In the genomic region with DNA sequence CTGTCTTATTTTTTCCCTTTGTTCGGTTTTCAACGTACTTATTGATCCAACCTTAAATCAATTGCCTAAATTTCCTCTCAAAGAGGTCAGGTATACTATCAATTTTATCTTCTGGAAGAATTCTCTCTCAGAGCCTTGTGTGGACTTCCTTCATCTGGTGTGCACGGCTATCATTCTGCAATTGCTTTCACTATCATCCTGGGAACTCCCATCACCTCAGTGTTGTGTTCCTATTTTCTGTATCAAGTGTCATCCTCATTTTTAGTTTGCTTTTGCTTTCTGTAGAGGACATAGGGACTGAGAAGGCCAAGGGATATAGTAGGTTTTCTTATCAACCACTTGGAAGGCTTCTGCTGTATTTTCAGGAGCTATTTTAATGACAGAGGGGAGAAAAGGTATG, we compare ENCODE assay signal across 10 cellular contexts. TPM values are rescaled to one million over a fixed set of nuclear protein-coding genes. Genes with fewer than 3 reads are reported as not detected.
A peak's percentile ranks its signal among the peaks of the same experiment; 100 is the strongest.
DNase-seq lines count a peak whose midpoint lies in the region; ATAC-seq and TF ChIP-seq lines count a peak whose summit lies in the region.
"Had no signal": no experiment of that assay in that cellular context is flagged by ENCODE, and none has a peak within 500 bp of the region (broad histone marks: within the 10 kb centered on the region; RNA-seq: fewer than 3 reads in every experiment).

No MANE protein-coding gene starts in this region.

- CTCF ChIA-PET in activated CD8-positive, alpha-beta T cell treated with anti-CD3 and anti-CD28 coated beads for 36 hours (lab: Charles Lee), result interaction anchor here (0.6 to 4.0 kb wide), 5 partner anchors 12 to 615 kb away, joined by 3 to 19 read pairs (median 5); no protein-coding TSS in a partner anchor

- H3K36me3 Mint-ChIP-seq in activated CD4-positive, alpha-beta T cell treated with anti-CD3 and anti-CD28 coated beads, Interleukin-2, amount 10 ng/mL, durations not matched to agents 24 days and 14 days (ENCODE audit: low read depth), result peaks cover 20% of the 10 kb centered on the region
- H3K36me3 Mint-ChIP-seq in activated CD8-positive, alpha-beta T cell treated with anti-CD3 and anti-CD28 coated beads for 36 hours (ENCODE audit: low read depth), result peaks cover 12% of the 10 kb centered on the region

- H3K27ac Mint-ChIP-seq in activated CD4-positive, alpha-beta T cell treated with anti-CD3 and anti-CD28 coated beads, Interleukin-2, amount 10 ng/mL, durations not matched to agents 24 days and 14 days, result peak overlapping the region; percentile 71
- H3K27ac Mint-ChIP-seq in activated CD8-positive, alpha-beta T cell treated with anti-CD3 and anti-CD28 coated beads for 36 hours, result peak overlapping the region; percentile 83

- TF ChIP-seq CTCF in activated CD8-positive, alpha-beta T cell treated with anti-CD3 and anti-CD28 coated beads for 36 hours (IDR thresholded peaks at IDR 0.05), result no peak
- TF ChIP-seq CTCF in left lung (IDR thresholded peaks at IDR 0.05) (no peak), tibial artery (IDR thresholded peaks at IDR 0.05) (no peak)

- H3K4me1 ChIP-seq in left lung (peaks cover 44 to 100% of the 10 kb centered on the region in 2 donors), tibial artery (peaks cover 3 to 61% (median 42%) of the 10 kb centered on the region in 4 donors)

- peak; percentile 70 for DNase-seq in activated CD4-positive, alpha-beta T cell treated with anti-CD3 and anti-CD28 coated beads, Interleukin-2, amount 10 ng/mL, durations not matched to agents 24 days and 14 days
- DNase-seq in activated CD4-positive, alpha-beta T cell treated with anti-CD3 and anti-CD28 coated beads, Interleukin-2, amount 50 U/mL, for 4 hours, result no peak
- DNase-seq in activated CD8-positive, alpha-beta T cell treated with anti-CD3 and anti-CD28 coated beads for 36 hours, result no peak
- DNase-seq in left lung (no peak), tibial artery (no peak), head of caudate nucleus (no peak), SW 1271 (lab: John Stamatoyannopoulos, UW) (no peak)
- DNase-seq: NCI-H1417, substantia nigra had no signal

- peak overlapping the region; percentile 63 to 96 for H3K27ac ChIP-seq in left lung
- H3K27ac ChIP-seq in tibial artery, result peak overlapping the region; percentile 60 to 93

- H3K4me3 Mint-ChIP-seq in activated CD4-positive, alpha-beta T cell treated with anti-CD3 and anti-CD28 coated beads, Interleukin-2, amount 10 ng/mL, durations not matched to agents 24 days and 14 days, result peak overlapping the region; percentile 61
- H3K4me3 Mint-ChIP-seq in activated CD8-positive, alpha-beta T cell treated with anti-CD3 and anti-CD28 coated beads for 36 hours, result peak overlapping the region; percentile 62

- no peaks in the 10 kb centered on the region for H3K9me3 ChIP-seq in left lung
- H3K9me3 ChIP-seq in tibial artery, result no peaks in the 10 kb centered on the region

- H3K4me3 ChIP-seq in left lung (no peak overlapping the region), tibial artery (no peak overlapping the region)

- H3K9me3 Mint-ChIP-seq in activated CD4-positive, alpha-beta T cell treated with anti-CD3 and anti-CD28 coated beads, Interleukin-2, amount 10 ng/mL, durations not matched to agents 24 days and 14 days, result no peaks in the 10 kb centered on the region
- H3K9me3 Mint-ChIP-seq in activated CD8-positive, alpha-beta T cell treated with anti-CD3 and anti-CD28 coated beads for 36 hours, result no peaks in the 10 kb centered on the region

- H3K4me1 Mint-ChIP-seq in activated CD4-positive, alpha-beta T cell treated with anti-CD3 and anti-CD28 coated beads, Interleukin-2, amount 10 ng/mL, durations not matched to agents 24 days and 14 days, result peaks cover 51% of the 10 kb centered on the region
- H3K4me1 Mint-ChIP-seq in activated CD8-positive, alpha-beta T cell treated with anti-CD3 and anti-CD28 coated beads for 36 hours (ENCODE audit: low read depth), result peaks cover 73% of the 10 kb centered on the region

- ATAC-seq in activated CD8-positive, alpha-beta T cell treated with anti-CD3 and anti-CD28 coated beads for 36 hours, result no peak
- ATAC-seq in left lung (no peak), GM19023 (IDR thresholded peaks at IDR 0.05; ENCODE audit: unreplicated experiment) (no peak)

- H3K27me3 ChIP-seq in left lung, result no peaks in the 10 kb centered on the region
- no peaks in the 10 kb centered on the region for H3K27me3 ChIP-seq in tibial artery

- H3K36me3 ChIP-seq in left lung (peaks cover 0 to 25% of the 10 kb centered on the region in 2 donors), tibial artery (peaks cover 7 to 25% (median 22%) of the 10 kb centered on the region in 3 donors)

- H3K27me3 Mint-ChIP-seq in activated CD4-positive, alpha-beta T cell treated with anti-CD3 and anti-CD28 coated beads, Interleukin-2, amount 10 ng/mL, durations not matched to agents 24 days and 14 days, result no peaks in the 10 kb centered on the region
- no peaks in the 10 kb centered on the region for H3K27me3 Mint-ChIP-seq in activated CD8-positive, alpha-beta T cell treated with anti-CD3 and anti-CD28 coated beads for 36 hours

- intact Hi-C loops in activated CD4-positive, alpha-beta T cell treated with anti-CD3 and anti-CD28 coated beads, Interleukin-2, amount 10 ng/mL, durations not matched to agents 24 days and 14 days (cut with micrococcal nuclease), result loop anchor here (1.0 to 5.0 kb wide), 2 partner anchors 9 to 99 kb away; no protein-coding TSS in a partner anchor
- intact Hi-C loops in activated CD8-positive, alpha-beta T cell treated with anti-CD3 and anti-CD28 coated beads for 36 hours (cut with micrococcal nuclease), result no loop called here
- intact Hi-C loops in left lung (cut with DNase I), result no loop called here
- intact Hi-C loops in tibial artery (cut with DNase I; ENCODE audit: low total_unique reads), result no loop called here
- intact Hi-C loops in head of caudate nucleus (cut with DNase I), result no loop called here

- POLR2A ChIA-PET in activated CD8-positive, alpha-beta T cell treated with anti-CD3 and anti-CD28 coated beads for 36 hours (lab: Charles Lee), result interaction anchor here (1.0 to 1.4 kb wide), 3 partner anchors 8 to 146 kb away, joined by 3 to 9 read pairs (median 3); no protein-coding TSS in a partner anchor

RNA-seq across cellular contexts. Expression of gene STOM, which starts 11.3 kb away (rescaled TPM):
- total RNA-seq in activated CD4-positive, alpha-beta T cell treated with anti-CD3 and anti-CD28 coated beads, Interleukin-2, amount 10 ng/mL, durations not matched to agents 24 days and 14 days, result 48.3 and 50.3 TPM in 2 replicates
- total RNA-seq in activated CD8-positive, alpha-beta T cell treated with anti-CD3 and anti-CD28 coated beads for 36 hours, result 10 to 100 TPM; 31.7 to 32.5 TPM
- 100 to 1,000 TPM; 496 to 576 TPM for total RNA-seq in left lung
